In the genomic region with DNA sequence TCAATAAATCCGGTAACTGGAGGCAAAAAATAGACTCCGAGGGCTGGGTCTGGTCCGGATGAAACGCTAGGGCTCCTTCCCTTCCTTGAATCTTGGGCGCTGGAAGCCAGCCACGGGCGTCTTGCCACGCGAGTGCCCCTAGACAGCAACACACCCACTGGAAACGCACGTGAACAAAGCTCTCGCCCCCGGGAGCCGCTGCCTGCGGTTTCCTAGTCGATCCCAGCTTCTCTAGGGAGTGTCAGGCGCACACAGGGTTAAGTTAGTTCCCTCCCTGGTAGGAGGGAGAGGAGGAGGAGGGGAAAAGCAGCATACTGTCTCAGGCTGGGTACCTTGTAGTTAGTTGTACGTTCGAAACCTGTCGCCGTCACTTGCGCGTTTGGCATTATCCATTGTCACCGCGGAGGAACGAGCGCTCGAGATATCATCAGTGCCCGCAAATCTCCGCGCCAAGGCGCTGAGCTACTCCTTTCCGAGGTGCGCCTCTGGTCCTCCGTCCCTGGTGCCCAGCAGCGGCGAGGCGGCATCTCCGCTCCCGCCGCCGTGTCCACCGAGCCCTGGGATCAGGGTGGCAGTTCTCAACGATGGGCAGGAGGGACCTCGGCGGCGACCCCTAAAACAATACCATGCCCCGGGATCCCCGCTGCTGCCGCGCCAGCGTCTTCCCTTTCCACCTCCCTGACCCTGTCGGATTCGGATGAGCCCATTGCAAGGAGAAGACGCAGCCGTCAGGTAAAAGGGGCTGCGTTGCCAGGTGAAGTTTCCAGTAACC, we compare ENCODE assay signal across 8 cellular contexts. TPM values are rescaled to one million over a fixed set of nuclear protein-coding genes. Genes with fewer than 3 reads are reported as not detected.
DNase-seq lines count a peak whose midpoint lies in the region; ATAC-seq, FAIRE-seq and TF ChIP-seq lines count a peak whose summit lies in the region.

A gene with protein sequence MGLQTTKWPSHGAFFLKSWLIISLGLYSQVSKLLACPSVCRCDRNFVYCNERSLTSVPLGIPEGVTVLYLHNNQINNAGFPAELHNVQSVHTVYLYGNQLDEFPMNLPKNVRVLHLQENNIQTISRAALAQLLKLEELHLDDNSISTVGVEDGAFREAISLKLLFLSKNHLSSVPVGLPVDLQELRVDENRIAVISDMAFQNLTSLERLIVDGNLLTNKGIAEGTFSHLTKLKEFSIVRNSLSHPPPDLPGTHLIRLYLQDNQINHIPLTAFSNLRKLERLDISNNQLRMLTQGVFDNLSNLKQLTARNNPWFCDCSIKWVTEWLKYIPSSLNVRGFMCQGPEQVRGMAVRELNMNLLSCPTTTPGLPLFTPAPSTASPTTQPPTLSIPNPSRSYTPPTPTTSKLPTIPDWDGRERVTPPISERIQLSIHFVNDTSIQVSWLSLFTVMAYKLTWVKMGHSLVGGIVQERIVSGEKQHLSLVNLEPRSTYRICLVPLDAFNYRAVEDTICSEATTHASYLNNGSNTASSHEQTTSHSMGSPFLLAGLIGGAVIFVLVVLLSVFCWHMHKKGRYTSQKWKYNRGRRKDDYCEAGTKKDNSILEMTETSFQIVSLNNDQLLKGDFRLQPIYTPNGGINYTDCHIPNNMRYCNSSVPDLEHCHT (plus strand): TSS at position 342 of the 772 bp plus-strand sequence. CDS start 91,371 bp downstream, outside the sequence.

- H3K4me1 ChIP-seq in right cardiac atrium (ENCODE audit: control insufficient read depth, insufficient read depth, low read length) (no peaks in the 10 kb centered on the region), prostate gland (replicated peaks) (no peaks in the 10 kb centered on the region)

- ATAC-seq in right cardiac atrium: peak; percentile 55 to 69
- no peak for ATAC-seq in GM21515 (IDR thresholded peaks at IDR 0.05; ENCODE audit: unreplicated experiment)

- DNase-seq in H54 (ENCODE audit: insufficient read length, low spot score): no peak
- DNase-seq in amniotic stem cell (lab: John Stamatoyannopoulos, UW): peak; percentile 70
- DNase-seq in right cardiac atrium: peak; percentile 68 to 93 (median 89)
- no peak for DNase-seq in prostate gland (ENCODE audit: low spot score)
- DNase-seq in GM12892 (ENCODE audit: insufficient read length): no peak
- no peak for DNase-seq in midbrain (lab: John Stamatoyannopoulos, UW)
- DNase-seq in GM13977 (ENCODE audit: low spot score): no peak

- H3K4me3 ChIP-seq in right cardiac atrium (ENCODE audit: low read length): peak within 1 kb of the TSS; percentile 53
- H3K4me3 ChIP-seq in prostate gland: peak within 1 kb of the TSS; percentile 42 to 49

- in situ Hi-C loops in GM13977 (cut with MboI; ENCODE audit: low pct_unique_long_range_greater_than_20kb, low sequenced_read_pairs, unreplicated experiment): no loop called here

- peak within 1 kb of the TSS; percentile 9 for H3K27ac ChIP-seq in right cardiac atrium (ENCODE audit: low read length)
- H3K27ac ChIP-seq in prostate gland: peak within 1 kb of the TSS; percentile 28 to 45

- WGBS in right cardiac atrium: under 1% methylated on average over 57 of the region's 57 CpGs
- WGBS in prostate gland: 1% methylated on average over 54 of the region's 57 CpGs

- FAIRE-seq in H54 (lab: Jason Lieb, UNC) (peak; percentile 79), GM12892 (lab: Jason Lieb, UNC) (no peak)

- intact Hi-C loops in right cardiac atrium (cut with DNase I) (loop anchor here in 3 of 4 donors (10.0 kb wide), 4 partner anchors 115 to 1525 kb away; no protein-coding TSS in a partner anchor), prostate gland (cut with DNase I) (loop anchor here (10.0 kb wide), 2 partner anchors 525 to 1275 kb away; no protein-coding TSS in a partner anchor)

- TF ChIP-seq POLR2A in H54 (IDR thresholded peaks at IDR 0.05; ENCODE audit: low read depth, low read length) (no peak), prostate gland (IDR thresholded peaks at IDR 0.05) (no peak), GM12892 (IDR thresholded peaks at IDR 0.05; ENCODE audit: low read depth, low read length) (no peak)

- H3K27me3 ChIP-seq in right cardiac atrium (ENCODE audit: control insufficient read depth, insufficient read depth) (no peaks in the 10 kb centered on the region), prostate gland (replicated peaks; ENCODE audit: insufficient read depth) (peaks cover 17% of the 10 kb centered on the region)

- H3K36me3 ChIP-seq in prostate gland: no peaks in the 10 kb centered on the region

- TF ChIP-seq CTCF in prostate gland (IDR thresholded peaks at IDR 0.05): no peak
- TF ChIP-seq CTCF in GM13977 (IDR thresholded peaks at IDR 0.05; ENCODE audit: extremely low read depth, insufficient read depth, missing control alignments): no peak

- no peaks in the 10 kb centered on the region for H3K9me3 ChIP-seq in right cardiac atrium (ENCODE audit: control insufficient read depth, low read length)
- H3K9me3 ChIP-seq in prostate gland: no peaks in the 10 kb centered on the region

RNA-seq across cellular contexts. Expression of the gene that starts here (rescaled TPM):
- total RNA-seq in right cardiac atrium (10 to 100 TPM in 3 of 4 donors, 1 to 10 TPM in 1; 3.9 to 39.2 (median 15.9) TPM), prostate gland (10 to 100 TPM in 1 of 2 donors, 1 to 10 TPM in 1; 6.8 to 59.1 TPM)
- polyA plus RNA-seq in right cardiac atrium: 2.2 TPM
- polyA plus RNA-seq in GM12892 (2012; ENCODE audit: missing spikeins): 0.06 TPM

Comparison
In these comparisons a context has a peak if more than half of its experiments do, and no peak if none do; other contexts are left out.
1. DNase-seq: peak in amniotic stem cell (single experiment) and right cardiac atrium (3 of 3); none in H54 (single experiment), prostate gland (single experiment), GM12892 (single experiment), midbrain (single experiment) and GM13977 (single experiment).